ENCODE assay signal across 17 cellular contexts in genomic region chr7:44373418-44373740, GRCh38. TPM values are rescaled to one million over a fixed set of nuclear protein-coding genes. Genes with fewer than 3 reads are reported as not detected.
DNase-seq lines count a peak whose midpoint lies in the region; ATAC-seq and TF ChIP-seq lines count a peak whose summit lies in the region.
"Had no signal": no experiment of that assay in that cellular context is flagged by ENCODE, and none has a peak within 500 bp of the region (broad histone marks: within the 10 kb centered on the region; RNA-seq: fewer than 3 reads in every experiment).

No MANE protein-coding gene starts in this region.

- no peak overlapping the region for H2AFZ ChIP-seq in PC-3 (ENCODE audit: low read length)

- H3K9me3 ChIP-seq in PC-3 (ENCODE audit: low read length), result no peaks in the 10 kb centered on the region
- peaks cover 0 to 3% of the 10 kb centered on the region in 2 donors for H3K9me3 ChIP-seq in lung (ENCODE audit: control insufficient read depth in 2 of 2, insufficient read depth in 1 of 2, low read length in 1 of 2)
- H3K9me3 ChIP-seq in aorta (ENCODE audit: control insufficient read depth, low read length), result no peaks in the 10 kb centered on the region
- H3K9me3 ChIP-seq in tibial artery, result peaks cover 0 to 5% (median 0%) of the 10 kb centered on the region in 3 donors

- no peaks in the 10 kb centered on the region for H3K79me2 ChIP-seq in PC-3 (ENCODE audit: low read length)

- ATAC-seq in Right ventricle myocardium superior (ENCODE audit: poor library complexity) (no peak), PC-3 (no peak), lung (ENCODE audit: insufficient read depth, low FRiP score) (no peak), aorta (ENCODE audit: low FRiP score) (peak; percentile 16), GM21717 (IDR thresholded peaks at IDR 0.05; ENCODE audit: unreplicated experiment) (no peak)
- ATAC-seq: CD8-positive, alpha-beta T cell had no signal

- H3K27ac ChIP-seq in PC-3 (ENCODE audit: low read length), result 0 out of 2 replicates have a peak overlapping the region, but pooled peaks have one; percentile 7
- no peak overlapping the region for H3K27ac ChIP-seq in lung (ENCODE audit: low read depth in 1 of 2, low read length in 1 of 2)
- no peak overlapping the region for H3K27ac ChIP-seq in aorta (ENCODE audit: low read depth in 1 of 2, low read length in 2 of 2)
- no peak overlapping the region for H3K27ac ChIP-seq in tibial artery
- H3K27ac ChIP-seq: BLaER1 treated with 17β-estradiol and CSF1 and Interleukin-3, amounts not matched to agents 10 nM and 100 nM had no signal

- H3K27me3 ChIP-seq in PC-3 (ENCODE audit: low read length) (no peaks in the 10 kb centered on the region), lung (ENCODE audit: control insufficient read depth, insufficient read depth) (no peaks in the 10 kb centered on the region), aorta (ENCODE audit: control insufficient read depth in 1 of 2, insufficient read depth in 2 of 2, low read length in 1 of 2) (no peaks in the 10 kb centered on the region), tibial artery (peaks cover 0 to 18% of the 10 kb centered on the region in 2 donors)
- H3K27me3 ChIP-seq: BLaER1 treated with 17β-estradiol and CSF1 and Interleukin-3, amounts not matched to agents 10 nM and 100 nM had no signal

- H3K4me3 ChIP-seq in PC-3 (ENCODE audit: low read length) (no peak overlapping the region), lung (no peak overlapping the region), aorta (ENCODE audit: low read length in 2 of 2) (no peak overlapping the region), tibial artery (no peak overlapping the region)
- H3K4me3 ChIP-seq: BLaER1 treated with 17β-estradiol and CSF1 and Interleukin-3, amounts not matched to agents 10 nM and 100 nM had no signal

- peaks cover 30% of the 10 kb centered on the region for H3K4me1 ChIP-seq in PC-3 (ENCODE audit: insufficient read depth, low read length)
- no peaks in the 10 kb centered on the region for H3K4me1 ChIP-seq in lung (ENCODE audit: control insufficient read depth in 2 of 2, insufficient read depth in 2 of 2, low read length in 2 of 2)
- H3K4me1 ChIP-seq in aorta (ENCODE audit: control insufficient read depth in 1 of 2, insufficient read depth in 2 of 2, low read length in 2 of 2), result no peaks in the 10 kb centered on the region
- no peaks in the 10 kb centered on the region for H3K4me1 ChIP-seq in tibial artery
- H3K4me1 ChIP-seq: BLaER1 treated with 17β-estradiol and CSF1 and Interleukin-3, amounts not matched to agents 10 nM and 100 nM had no signal

- CTCF ChIA-PET in PC-3 (lab: Charles Lee), result no interaction called here

- POLR2A ChIA-PET in PC-3 (lab: Charles Lee; ENCODE audit: unreplicated experiment), result no interaction called here

- H3K9me2 ChIP-seq in PC-3 (replicated peaks; ENCODE audit: low read length), result no peaks in the 10 kb centered on the region

- TF ChIP-seq CTCF in PC-3 (conservative IDR thresholded peaks at IDR 0.05; ENCODE audit: low read depth, low read length), result no peak
- no peak for TF ChIP-seq CTCF in lung (IDR thresholded peaks at IDR 0.05; ENCODE audit: control extremely low read depth, extremely low read depth)
- TF ChIP-seq CTCF in tibial artery (IDR thresholded peaks at IDR 0.05), result no peak

- no peaks in the 10 kb centered on the region for H4K20me1 ChIP-seq in PC-3 (ENCODE audit: low read length)

- H3K9ac ChIP-seq in PC-3 (ENCODE audit: low read length), result no peak overlapping the region
- H3K9ac ChIP-seq: BLaER1 treated with 17β-estradiol and CSF1 and Interleukin-3, amounts not matched to agents 10 nM and 100 nM had no signal

- no TSS peak for BruUV-seq in PC-3 (replicated peaks; lab: Mats Ljungman, UMichigan)

- 0 out of 2 replicates have a peak overlapping the region, but pooled peaks have one; percentile 53 for H3K4me2 ChIP-seq in PC-3 (ENCODE audit: low read length)
- H3K4me2 ChIP-seq: BLaER1 treated with 17β-estradiol and CSF1 and Interleukin-3, amounts not matched to agents 10 nM and 100 nM had no signal

- intact Hi-C loops in cardiac septum (cut with DNase I) (no loop called here), Right ventricle myocardium superior (cut with DNase I) (loop anchor here (10.0 kb wide), 2 partner anchors 101 to 191 kb away; no protein-coding TSS in a partner anchor), PC-3 (cut with micrococcal nuclease) (loop anchor here (2.0 to 10.0 kb wide), 2 partner anchors 101 to 133 kb away; no protein-coding TSS in a partner anchor), aorta (cut with DNase I) (no loop called here), tibial artery (cut with DNase I; ENCODE audit: low total_unique reads) (no loop called here)

- no peaks in the 10 kb centered on the region for H3F3A ChIP-seq in PC-3 (ENCODE audit: low read length, unreplicated experiment)

- WGBS in lung, 2 donors, result 80 to 85% methylated on average over 2 of the region's 2 CpGs
- 67 to 79% methylated on average over 2 of the region's 2 CpGs for WGBS in aorta, 2 donors

- peak; percentile 66 for DNase-seq in cardiac septum (ENCODE audit: low spot score)
- DNase-seq in Right ventricle myocardium superior, result no peak
- DNase-seq in PC-3, result no peak
- peak; percentile 25 for DNase-seq in lung (ENCODE audit: low spot score)
- DNase-seq in aorta, result peak in 1 of 2 donors; percentile 39
- no peak for DNase-seq in tibial artery
- DNase-seq in central memory CD4-positive, alpha-beta T cell, result no peak
- DNase-seq: Calu3, DMS53, HFFc6, NCI-H1436, NCI-H1930, NCI-H345, NCI-H524 treated with DMSO at 0.1 percent for 48 hours had no signal

- H3K36me3 ChIP-seq in PC-3 (ENCODE audit: low read depth, low read length) (no peaks in the 10 kb centered on the region), lung (ENCODE audit: control insufficient read depth in 2 of 2, insufficient read depth in 2 of 2, low read length in 2 of 2) (no peaks in the 10 kb centered on the region), aorta (ENCODE audit: control insufficient read depth in 1 of 2, insufficient read depth in 2 of 2, low read length in 1 of 2) (no peaks in the 10 kb centered on the region), tibial artery (no peaks in the 10 kb centered on the region)
- H3K36me3 ChIP-seq: BLaER1 treated with 17β-estradiol and CSF1 and Interleukin-3, amounts not matched to agents 10 nM and 100 nM had no signal

RNA-seq across cellular contexts. Expression of gene CAMK2B, which starts 48.0 kb away (rescaled TPM):
- 149 TPM for total RNA-seq in cardiac septum
- total RNA-seq in Right ventricle myocardium superior, result 87.2 TPM
- total RNA-seq in PC-3 (2014; rRNA removed), result 0.69 and 1.2 TPM in 2 replicates
- total RNA-seq in lung, result under 1 TPM; 0.40 to 0.80 TPM
- under 1 TPM; 0.12 to 0.25 TPM for polyA plus RNA-seq in lung
- 1 to 10 TPM; 2.4 to 4.4 TPM for total RNA-seq in aorta
- polyA plus RNA-seq in aorta, result 10 to 100 TPM in 1 of 2 donors, not detected in 1; 12.8 TPM
- total RNA-seq: Calu3; CD8-positive, alpha-beta T cell had no signal

Comparison
In these comparisons a context has a peak if more than half of its experiments do, and no peak if none do; other contexts are left out.
1. DNase-seq: peak in cardiac septum (single experiment) and lung (single experiment); none in Right ventricle myocardium superior (single experiment), PC-3 (single experiment), tibial artery (0 of 2) and central memory CD4-positive, alpha-beta T cell (single experiment).
2. intact Hi-C loops: an anchor here in Right ventricle myocardium superior (10.0 kb wide) and PC-3 (2.0 to 10.0 kb wide); none called in cardiac septum, aorta and tibial artery.
3. RNA of gene CAMK2B, which starts 48.0 kb away (total RNA-seq): 149 TPM in cardiac septum (single experiment) and 87.2 TPM in Right ventricle myocardium superior (single experiment); 2.4 to 4.4 TPM in aorta, 0.69 to 1.2 TPM in PC-3 and 0.40 to 0.80 TPM in lung; every median in the first group is over 10 times any median in the second.